Comparison of ENCODE assay signal across 8 cellular contexts in genomic region chr15:83108266-83109219, GRCh38. TPM values are rescaled to one million over a fixed set of nuclear protein-coding genes. Genes with fewer than 3 reads are reported as not detected.
DNase-seq lines count a peak whose midpoint lies in the region; ATAC-seq and TF ChIP-seq lines count a peak whose summit lies in the region.

No MANE protein-coding gene starts in this region.

- no peaks in the 10 kb centered on the region for H3K9me3 ChIP-seq in HAP-1
- no peaks in the 10 kb centered on the region for H3K9me3 ChIP-seq in body of pancreas
- H3K9me3 ChIP-seq in right lobe of liver, result no peaks in the 10 kb centered on the region
- H3K9me3 ChIP-seq in thyroid gland, result no peaks in the 10 kb centered on the region

- no peak for TF ChIP-seq CTCF in body of pancreas (IDR thresholded peaks at IDR 0.05)
- no peak for TF ChIP-seq CTCF in right lobe of liver (IDR thresholded peaks at IDR 0.05)
- no peak for TF ChIP-seq CTCF in thyroid gland (IDR thresholded peaks at IDR 0.05)

- H3K27me3 ChIP-seq in HAP-1 (ENCODE audit: low read depth) (0 out of 2 replicates have a peak, but pooled peaks cover 3% of the 10 kb centered on the region), body of pancreas (peaks cover 0 to 22% of the 10 kb centered on the region in 2 donors), right lobe of liver (no peaks in the 10 kb centered on the region), thyroid gland (no peaks in the 10 kb centered on the region)

- no peaks in the 10 kb centered on the region for H3K36me3 ChIP-seq in HAP-1 (replicated peaks)
- H3K36me3 ChIP-seq in body of pancreas (replicated peaks in 1 of 2; ENCODE audit: insufficient read depth in 1 of 2, low read depth in 2 of 2), result no peaks in the 10 kb centered on the region
- no peaks in the 10 kb centered on the region for H3K36me3 ChIP-seq in right lobe of liver
- no peaks in the 10 kb centered on the region for H3K36me3 ChIP-seq in thyroid gland

- peak; percentile 52 for ATAC-seq in body of pancreas
- peak; percentile 69 to 82 (median 79) for ATAC-seq in right lobe of liver

- DNase-seq in NCI-H82 (lab: John Stamatoyannopoulos, UW) (peak; percentile 49), NCI-H82 treated with DMSO at 0.1 percent for 48 hours (lab: John Stamatoyannopoulos, UW; ENCODE audit: unreplicated experiment) (no peak), HAP-1 (ENCODE audit: low spot score in 2 of 2) (peak in 1 of 2 experiments; percentile 33), NCI-H2196 (lab: John Stamatoyannopoulos, UW; ENCODE audit: unreplicated experiment) (peak; percentile 21), body of pancreas (peak in 3 of 4 donors; percentile 15 to 77 (median 21)), right lobe of liver (peak; percentile 59 to 74 (median 60)), thyroid gland (peak; percentile 22 to 25), cerebellar cortex (ENCODE audit: low spot score) (no peak)

- in situ Hi-C loops in HAP-1 (cut with MboI; ENCODE audit: low sequenced_read_pairs), result no loop called here

- intact Hi-C loops in body of pancreas (cut with DNase I) (no loop called here), right lobe of liver (cut with DNase I) (no loop called here), thyroid gland (cut with DNase I) (no loop called here)

- H3K4me1 ChIP-seq in HAP-1, result peaks cover 13% of the 10 kb centered on the region
- H3K4me1 ChIP-seq in body of pancreas, result peaks cover 14% of the 10 kb centered on the region
- peaks cover 0 to 11% (median 0%) of the 10 kb centered on the region in 4 donors for H3K4me1 ChIP-seq in right lobe of liver
- H3K4me1 ChIP-seq in thyroid gland, result peaks cover 9 to 39% of the 10 kb centered on the region in 2 donors

- TF ChIP-seq POLR2A in body of pancreas (IDR thresholded peaks at IDR 0.05), result peak in 2 of 3 donors; percentile 25 to 69
- TF ChIP-seq POLR2A in right lobe of liver (IDR thresholded peaks at IDR 0.05), result peak; percentile 30
- no peak for TF ChIP-seq POLR2A in thyroid gland (IDR thresholded peaks at IDR 0.05)

- H3K4me3 ChIP-seq in HAP-1, result peak overlapping the region; percentile 46
- no peak overlapping the region for H3K4me3 ChIP-seq in body of pancreas
- peak overlapping the region; percentile 23 to 44 (median 25) for H3K4me3 ChIP-seq in right lobe of liver
- peak overlapping the region; percentile 7 to 48 (median 27) for H3K4me3 ChIP-seq in thyroid gland (replicated peaks in 1 of 3)

- 37 to 54% methylated on average over 19 to 21 of the region's 21 CpGs for WGBS in body of pancreas, 2 donors
- whole genome bisulfite sequencing in right lobe of liver (ENCODE audit: insufficient coverage, low coverage, low lambda C conversion rate, missing lambda C conversion rate), result 26% methylated on average over 9 of the region's 21 CpGs
- 48 to 51% methylated on average over 18 to 20 of the region's 21 CpGs for WGBS in thyroid gland, 2 donors

- H3K27ac ChIP-seq in body of pancreas, result peak overlapping the region in 3 of 4 donors; percentile 13 to 74 (median 29)
- H3K27ac ChIP-seq in right lobe of liver, result peak overlapping the region in 1 of 3 donors; percentile 33
- H3K27ac ChIP-seq in thyroid gland, result peak overlapping the region; percentile 28 to 61 (median 39)

RNA-seq across cellular contexts. Expression of gene TM6SF1, which starts 1.1 kb away (rescaled TPM):
- total RNA-seq in body of pancreas, result 1 to 10 TPM; 1.8 to 2.3 TPM
- total RNA-seq in right lobe of liver, result 1 to 10 TPM in 3 of 6 experiments, under 1 TPM in 3; 0.77 to 1.8 (median 1.1) TPM
- 10 to 100 TPM in 3 of 4 donors, 1 to 10 TPM in 1; 7.8 to 19.9 (median 12.8) TPM for total RNA-seq in thyroid gland

RNA-seq across cellular contexts. Expression of gene BTBD1, which starts 41.5 kb away (rescaled TPM):
- 10 to 100 TPM; 24.4 to 37.9 TPM for total RNA-seq in body of pancreas
- 10 to 100 TPM; 15.7 to 49.9 (median 24.2) TPM for total RNA-seq in right lobe of liver
- total RNA-seq in thyroid gland, result 10 to 100 TPM; 84.7 to 99.3 (median 94.5) TPM

Comparison
In these comparisons a context has a peak if more than half of its experiments do, and no peak if none do; other contexts are left out.
1. DNase-seq: peak in NCI-H82 (single experiment), NCI-H2196 (single experiment), body of pancreas (3 of 4), right lobe of liver (3 of 3) and thyroid gland (2 of 2); none in NCI-H82 treated with DMSO at 0.1 percent for 48 hours (single experiment) and cerebellar cortex (single experiment).
2. H3K4me3 ChIP-seq: peak in HAP-1 (single experiment), right lobe of liver (3 of 3) and thyroid gland (3 of 3); none in body of pancreas (0 of 2).
3. POLR2A ChIP-seq: peak in body of pancreas (2 of 3) and right lobe of liver (single experiment); none in thyroid gland (0 of 2).